ENCODE assay signal across 23 cellular contexts in genomic region chr11:114025329-114025907, GRCh38. TPM values are rescaled to one million over a fixed set of nuclear protein-coding genes. Genes with fewer than 3 reads are reported as not detected.
DNase-seq lines count a peak whose midpoint lies in the region; ATAC-seq, FAIRE-seq and TF ChIP-seq lines count a peak whose summit lies in the region.
"Had no signal": no experiment of that assay in that cellular context is flagged by ENCODE, and none has a peak within 500 bp of the region (broad histone marks: within the 10 kb centered on the region; RNA-seq: fewer than 3 reads in every experiment).

No MANE protein-coding gene starts in this region.

- no peak for TF ChIP-seq EP300 in K562 (IDR thresholded peaks at IDR 0.05; ENCODE audit: low read length)

- peaks cover 5 to 10% (median 8%) of the 10 kb centered on the region in 4 donors for H3K4me1 Mint-ChIP-seq in naive thymus-derived CD8-positive, alpha-beta T cell

- intact Hi-C loops in K562 (cut with micrococcal nuclease) (no loop called here), tibial artery (cut with DNase I; ENCODE audit: low total_unique reads) (no loop called here)

- POLR2A ChIA-PET in K562 (lab: Yijun Ruan, JAX), result interaction anchor here (0.5 to 0.7 kb wide), 2 partner anchors 76 to 1515 kb away, joined by 4 read pairs; no protein-coding TSS in a partner anchor
- POLR2A ChIA-PET in naive thymus-derived CD8-positive, alpha-beta T cell (lab: Charles Lee), result no interaction called here

- H3K9me1 ChIP-seq in K562 (ENCODE audit: control insufficient read depth, insufficient read depth, low read length), result no peaks in the 10 kb centered on the region

- TF ChIP-seq RAD21 in K562 (CRISPR knock-in tag; conservative IDR thresholded peaks at IDR 0.05 in 1 of 2, IDR thresholded peaks at IDR 0.05 in 1 of 2), result no peak

- no peak overlapping the region for H3K4me3 Mint-ChIP-seq in naive thymus-derived CD8-positive, alpha-beta T cell
- H3K4me3 Mint-ChIP-seq: CD8-positive, alpha-beta memory T cell had no signal

- WGBS in K562 (ENCODE audit: insufficient coverage, low coverage, missing lambda C conversion rate), result 4% methylated on average over 3 of the region's 3 CpGs

- no peak overlapping the region for H3K27ac Mint-ChIP-seq in naive thymus-derived CD8-positive, alpha-beta T cell
- H3K27ac Mint-ChIP-seq: CD8-positive, alpha-beta memory T cell had no signal

- H4K20me1 ChIP-seq in K562 (replicated peaks; ENCODE audit: control insufficient read depth, insufficient read depth, low read length), result no peaks in the 10 kb centered on the region

- H3K27me3 ChIP-seq in K562 (ENCODE audit: control insufficient read depth in 2 of 2, insufficient read depth in 2 of 2, low read length in 2 of 2), result peaks cover 3 to 17% of the 10 kb centered on the region in 2 experiments; a peak in 3 of 5 replicates
- no peaks in the 10 kb centered on the region for H3K27me3 ChIP-seq in tibial artery
- H3K27me3 ChIP-seq: SJCRH30 had no signal

- H3K4me2 ChIP-seq in K562 (ENCODE audit: insufficient read depth, low read length), result no peak overlapping the region
- H3K4me2 ChIP-seq: KMS-11, PC-9 had no signal

- H3K9me3 Mint-ChIP-seq in naive thymus-derived CD8-positive, alpha-beta T cell, result no peaks in the 10 kb centered on the region
- H3K9me3 Mint-ChIP-seq: CD8-positive, alpha-beta memory T cell had no signal

- FAIRE-seq in K562 (lab: Jason Lieb, UNC), result no peak
- FAIRE-seq: GM12892 had no signal

- TF ChIP-seq CTCF in K562 (IDR thresholded peaks at IDR 0.05 in 2 of 3, conservative IDR thresholded peaks at IDR 0.05 in 1 of 3; ENCODE audit: insufficient read depth in 2 of 3, low read depth in 1 of 3, low read length in 3 of 3) (no peak), coronary artery (IDR thresholded peaks at IDR 0.05) (no peak), tibial artery (IDR thresholded peaks at IDR 0.05) (no peak)

- no peak overlapping the region for H3K27ac ChIP-seq in K562 (ENCODE audit: extremely low read depth, low read depth, low read length)
- peak overlapping the region; percentile 26 to 38 for H3K27ac ChIP-seq in coronary artery
- peak overlapping the region; percentile 57 to 71 for H3K27ac ChIP-seq in tibial artery
- H3K27ac ChIP-seq: KMS-11, PC-9, RWPE1, SJCRH30 had no signal

- CTCF ChIA-PET in K562 (lab: Yijun Ruan, JAX; ENCODE audit: low intra/inter-chr PET ratio), result no interaction called here

- peaks cover 3 to 11% (median 5%) of the 10 kb centered on the region in 5 donors for H3K27me3 Mint-ChIP-seq in naive thymus-derived CD8-positive, alpha-beta T cell

- no peak for TF ChIP-seq POLR2A in K562 (conservative IDR thresholded peaks at IDR 0.05)

- H3K79me2 ChIP-seq in K562 (ENCODE audit: control insufficient read depth, insufficient read depth, low read length), result no peaks in the 10 kb centered on the region

- in situ Hi-C loops in K562 (cut with MboI), result loop anchor here (25.0 kb wide), 1 partner anchor 737 kb away; no protein-coding TSS in a partner anchor

- no peak for DNase-seq in K562 (ENCODE audit: extremely low read depth in 1 of 4, low spot score in 3 of 4)
- no peak for DNase-seq in coronary artery (ENCODE audit: low spot score)
- no peak for DNase-seq in left lobe of liver (ENCODE audit: low spot score)
- DNase-seq in tibial artery, result no peak
- no peak for DNase-seq in GM03348 (ENCODE audit: low spot score)
- no peak for DNase-seq in naive thymus-derived CD8-positive, alpha-beta T cell
- DNase-seq: ACHN; CD8-positive, alpha-beta memory T cell; DMS53; EL; MV-4-11; NCI-H1417 treated with DMSO at 0.1 percent for 48 hours; NCI-H187 treated with DMSO at 0.1 percent for 48 hours; NCI-H2227 treated with DMSO at 0.1 percent for 48 hours; NCI-H510A treated with DMSO at 0.1 percent for 48 hours; NCI-H82; PC-9; SJCRH30 had no signal

- no peaks in the 10 kb centered on the region for H3K9me3 ChIP-seq in K562 (replicated peaks; ENCODE audit: control insufficient read depth, insufficient read depth, low read depth, low read length)
- H3K9me3 ChIP-seq in tibial artery, result no peaks in the 10 kb centered on the region
- H3K9me3 ChIP-seq: SJCRH30 had no signal

- H3K9ac ChIP-seq in K562 (ENCODE audit: insufficient read depth in 1 of 2, low read depth in 2 of 2, low read length in 2 of 2), result no peak overlapping the region
- H3K9ac ChIP-seq: KMS-11 had no signal

- H3K36me3 ChIP-seq in K562 (ENCODE audit: control insufficient read depth, insufficient read depth, low read length), result no peaks in the 10 kb centered on the region
- no peaks in the 10 kb centered on the region for H3K36me3 ChIP-seq in tibial artery
- H3K36me3 ChIP-seq: SJCRH30 had no signal

- no peak for ATAC-seq in K562
- peak; percentile 66 for ATAC-seq in left lobe of liver
- ATAC-seq in GM19467 (IDR thresholded peaks at IDR 0.05; ENCODE audit: unreplicated experiment), result no peak
- ATAC-seq in naive thymus-derived CD8-positive, alpha-beta T cell, result no peak

- BruUV-seq in K562 (replicated peaks; lab: Mats Ljungman, UMichigan), result no TSS peak

- H3K4me1 ChIP-seq in K562 (replicated peaks in 1 of 2; ENCODE audit: control insufficient read depth in 2 of 2, insufficient read depth in 2 of 2, low read length in 2 of 2) (no peaks in the 10 kb centered on the region), tibial artery (peaks cover 0 to 22% (median 17%) of the 10 kb centered on the region in 4 donors)
- H3K4me1 ChIP-seq: SJCRH30 had no signal

- H3K36me3 Mint-ChIP-seq in naive thymus-derived CD8-positive, alpha-beta T cell, result no peaks in the 10 kb centered on the region
- H3K36me3 Mint-ChIP-seq: CD8-positive, alpha-beta memory T cell had no signal

- H3K4me3 ChIP-seq in K562 (no peak overlapping the region), coronary artery (no peak overlapping the region), tibial artery (no peak overlapping the region)
- H3K4me3 ChIP-seq: PC-9, SJCRH30 had no signal

- H2AFZ ChIP-seq in K562 (ENCODE audit: low read depth, low read length), result no peak overlapping the region
- H2AFZ ChIP-seq: PC-9 had no signal

TF ChIP-seq in K562, 482 proteins besides CTCF, POLR2A, EP300 and RAD21:
- TF ChIP-seq NFIC (IDR thresholded peaks at IDR 0.05), result 0 out of 2 replicates have a peak, but pooled peaks have one; percentile 12
- no peak for TF ChIP-seq NR2F6 (CRISPR knock-in tag; IDR thresholded peaks at IDR 0.05)

RNA-seq across cellular contexts. Expression of gene ZBTB16, which starts 34.1 kb away (rescaled TPM):
- 0.25 and 0.77 TPM in 2 replicates for total RNA-seq in K562 (2011; cell fraction: chromatin; rRNA removed; ENCODE audit: low replicate concordance)
- 0.33 TPM in 1 of 2 replicates, not detected in the other for total RNA-seq in K562 (2011; cell fraction: nucleolus; rRNA removed)
- total RNA-seq in K562 (2011; cell fraction: nucleoplasm; rRNA removed), result 0.84 TPM in 1 of 2 replicates, not detected in the other
- not detected in 2 replicates for total RNA-seq in K562 (2014; rRNA removed)
- not detected in 2 replicates for total RNA-seq in K562 (2014; rRNA removed; fragmentation: Illumina TruSeq; extraction: Trizol)
- total RNA-seq in K562 (2015; rRNA removed; fragmentation: Illumina TruSeq; extraction: Trizol), result 0.34 TPM in 1 of 2 replicates, not detected in the other
- total RNA-seq in K562 (2021), result 0.18 and 0.40 TPM in 2 replicates
- 0.15 and 0.49 TPM in 2 replicates for polyA plus RNA-seq in K562 (2011; rRNA removed)
- polyA plus RNA-seq in K562 (2011; cell fraction: cytosol; rRNA removed), result 0.28 and 0.66 TPM in 2 replicates
- polyA plus RNA-seq in K562 (2011; cell fraction: nucleus; rRNA removed), result 0.62 and 1.5 TPM in 2 replicates
- polyA plus RNA-seq in K562 (2012), result 0.12 and 0.17 TPM in 2 replicates
- polyA plus RNA-seq in K562 (2014; fragmentation: Illumina TruSeq; extraction: Trizol), result not detected in 2 replicates
- under 1 TPM; 0.06 to 0.24 TPM for polyA plus RNA-seq in K562 (2014; fragmentation: Nextera tagmentation; extraction: Ambion mirVana)
- polyA plus RNA-seq in K562 (2014; rRNA removed), result 0.29 TPM in 1 of 2 replicates, not detected in the other
- 0.57 and 0.98 TPM in 2 replicates for polyA minus RNA-seq in K562 (2011; rRNA and poly(A)+ RNA removed)
- not detected in 2 replicates for polyA minus RNA-seq in K562 (2011; cell fraction: cytosol; rRNA and poly(A)+ RNA removed)
- polyA minus RNA-seq in K562 (2011; cell fraction: nucleus; rRNA and poly(A)+ RNA removed), result 0.54 and 0.78 TPM in 2 replicates
- 160 TPM for total RNA-seq in left lobe of liver
- total RNA-seq in naive thymus-derived CD8-positive, alpha-beta T cell, result 1 to 10 TPM; 1.3 to 2.5 TPM
- 1 to 10 TPM in 2 of 3 donors, under 1 TPM in 1; 0.21 to 7.5 (median 4.4) TPM for polyA plus RNA-seq in naive thymus-derived CD8-positive, alpha-beta T cell
- total RNA-seq: H4, SJCRH30 had no signal

RNA-seq across cellular contexts. Expression of gene HTR3A, which starts 50.5 kb away (rescaled TPM):
- not detected in 2 replicates for total RNA-seq in K562 (2011; cell fraction: chromatin; rRNA removed; ENCODE audit: low replicate concordance)
- total RNA-seq in K562 (2011; cell fraction: nucleolus; rRNA removed), result not detected in 2 replicates
- not detected in 2 replicates for total RNA-seq in K562 (2011; cell fraction: nucleoplasm; rRNA removed)
- not detected in 2 replicates for total RNA-seq in K562 (2014; rRNA removed)
- total RNA-seq in K562 (2014; rRNA removed; fragmentation: Illumina TruSeq; extraction: Trizol), result not detected in 2 replicates
- not detected in 2 replicates for total RNA-seq in K562 (2015; rRNA removed; fragmentation: Illumina TruSeq; extraction: Trizol)
- not detected in 2 replicates for total RNA-seq in K562 (2021)
- not detected in 2 replicates for polyA plus RNA-seq in K562 (2011; rRNA removed)
- polyA plus RNA-seq in K562 (2011; cell fraction: cytosol; rRNA removed), result not detected in 2 replicates
- not detected in 2 replicates for polyA plus RNA-seq in K562 (2011; cell fraction: nucleus; rRNA removed)
- not detected in 2 replicates for polyA plus RNA-seq in K562 (2012)
- polyA plus RNA-seq in K562 (2014; fragmentation: Illumina TruSeq; extraction: Trizol), result not detected in 2 replicates
- not detected for polyA plus RNA-seq in K562 (2014; fragmentation: Nextera tagmentation; extraction: Ambion mirVana)
- polyA plus RNA-seq in K562 (2014; rRNA removed), result not detected in 2 replicates
- not detected in 2 replicates for polyA minus RNA-seq in K562 (2011; rRNA and poly(A)+ RNA removed)
- not detected in 2 replicates for polyA minus RNA-seq in K562 (2011; cell fraction: cytosol; rRNA and poly(A)+ RNA removed)
- polyA minus RNA-seq in K562 (2011; cell fraction: nucleus; rRNA and poly(A)+ RNA removed), result not detected in 2 replicates
- not detected for total RNA-seq in left lobe of liver
- not detected for total RNA-seq in naive thymus-derived CD8-positive, alpha-beta T cell
- polyA plus RNA-seq in naive thymus-derived CD8-positive, alpha-beta T cell, result not detected
- total RNA-seq: CD8-positive, alpha-beta memory T cell; H4; PC-9; SJCRH30 had no signal
- polyA plus RNA-seq: CD8-positive, alpha-beta memory T cell had no signal

Comparison
In these comparisons a context has a peak if more than half of its experiments do, and no peak if none do; other contexts are left out.
1. RNA of gene ZBTB16, which starts 34.1 kb away (total RNA-seq): 160 TPM in left lobe of liver (single experiment); 1.3 to 2.5 TPM in naive thymus-derived CD8-positive, alpha-beta T cell and 0.18 to 0.84 TPM in K562; every median in the first group is over 10 times any median in the second.